In genomic region chr7:157028528-157028903, GRCh38 we compare ENCODE assay signal across 20 cellular contexts. TPM values are rescaled to one million over a fixed set of nuclear protein-coding genes. Genes with fewer than 3 reads are reported as not detected.
"Had no signal": no experiment of that assay in that cellular context is flagged by ENCODE, and none has a peak within 500 bp of the region (broad histone marks: within the 10 kb centered on the region; RNA-seq: fewer than 3 reads in every experiment).

No MANE protein-coding gene starts in this region.

- H3K4me1 ChIP-seq: colonic mucosa, esophagus muscularis mucosa, gastrocnemius medialis, heart right ventricle, uterus had no signal

- H3K4me3 ChIP-seq: colonic mucosa, esophagus muscularis mucosa, gastrocnemius medialis, heart right ventricle, mucosa of descending colon, stomach, uterus had no signal

- H3K36me3 ChIP-seq: colonic mucosa, esophagus muscularis mucosa, gastrocnemius medialis, heart right ventricle, neutrophil, stomach, uterus had no signal

- DNase-seq: colonic mucosa; effector CD4-positive, alpha-beta T cell; gastrocnemius medialis; heart right ventricle; hypothalamus; mammary epithelial cell; mucosa of descending colon; naive thymus-derived CD8-positive, alpha-beta T cell; right cardiac atrium; small intestine; stimulated activated CD4-positive, alpha-beta T cell treated with anti-CD3 and anti-CD28 coated beads, Interleukin-12 subunit alpha, Interleukin-12 subunit beta, amount 100 ng/mL, for 4 hours; stimulated activated naive CD4-positive, alpha-beta T cell; stomach; substantia nigra; uterus had no signal

- ATAC-seq: gastrocnemius medialis; heart right ventricle; left lobe of liver; naive thymus-derived CD8-positive, alpha-beta T cell; right cardiac atrium had no signal

- H3K9me3 ChIP-seq: colonic mucosa, esophagus muscularis mucosa, gastrocnemius medialis, heart right ventricle, mucosa of descending colon, neutrophil, uterus had no signal

- H3K27ac ChIP-seq: colonic mucosa, esophagus muscularis mucosa, gastrocnemius medialis, heart right ventricle, neutrophil, stomach, uterus had no signal

RNA-seq across cellular contexts. Expression of gene MNX1, which starts 18.1 kb away (rescaled TPM):
- total RNA-seq: esophagus muscularis mucosa; fibroblast of villous mesenchyme; heart right ventricle; left lobe of liver; naive thymus-derived CD8-positive, alpha-beta T cell; osteocyte; right cardiac atrium had no signal
